In the genomic region with DNA sequence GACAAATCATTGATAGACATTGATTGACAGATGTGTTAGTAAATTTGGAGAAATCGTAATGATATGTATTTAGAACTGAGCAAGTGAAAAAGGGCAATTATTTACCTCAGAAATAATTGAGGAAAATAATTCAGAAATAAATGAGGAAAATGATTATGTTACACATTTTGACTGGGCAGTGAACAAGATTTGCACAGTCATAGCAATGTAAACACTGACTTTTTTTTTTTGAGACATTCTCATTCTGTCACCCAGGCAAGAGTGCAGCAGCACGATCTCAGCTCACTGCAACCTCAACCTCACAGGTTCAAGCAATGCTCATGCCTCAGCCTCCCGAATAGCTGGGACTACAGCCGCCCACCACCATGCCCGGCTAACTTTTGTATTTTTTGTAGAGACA, we compare ENCODE assay signal across 1 cellular context.
TF ChIP-seq lines count a peak whose summit lies in the region.

No MANE protein-coding gene starts in this region.

TF ChIP-seq in HEK293, 187 proteins besides CTCF, POLR2A, EP300 and RAD21 (continued from another document):
- TF ChIP-seq, protein P1, sequence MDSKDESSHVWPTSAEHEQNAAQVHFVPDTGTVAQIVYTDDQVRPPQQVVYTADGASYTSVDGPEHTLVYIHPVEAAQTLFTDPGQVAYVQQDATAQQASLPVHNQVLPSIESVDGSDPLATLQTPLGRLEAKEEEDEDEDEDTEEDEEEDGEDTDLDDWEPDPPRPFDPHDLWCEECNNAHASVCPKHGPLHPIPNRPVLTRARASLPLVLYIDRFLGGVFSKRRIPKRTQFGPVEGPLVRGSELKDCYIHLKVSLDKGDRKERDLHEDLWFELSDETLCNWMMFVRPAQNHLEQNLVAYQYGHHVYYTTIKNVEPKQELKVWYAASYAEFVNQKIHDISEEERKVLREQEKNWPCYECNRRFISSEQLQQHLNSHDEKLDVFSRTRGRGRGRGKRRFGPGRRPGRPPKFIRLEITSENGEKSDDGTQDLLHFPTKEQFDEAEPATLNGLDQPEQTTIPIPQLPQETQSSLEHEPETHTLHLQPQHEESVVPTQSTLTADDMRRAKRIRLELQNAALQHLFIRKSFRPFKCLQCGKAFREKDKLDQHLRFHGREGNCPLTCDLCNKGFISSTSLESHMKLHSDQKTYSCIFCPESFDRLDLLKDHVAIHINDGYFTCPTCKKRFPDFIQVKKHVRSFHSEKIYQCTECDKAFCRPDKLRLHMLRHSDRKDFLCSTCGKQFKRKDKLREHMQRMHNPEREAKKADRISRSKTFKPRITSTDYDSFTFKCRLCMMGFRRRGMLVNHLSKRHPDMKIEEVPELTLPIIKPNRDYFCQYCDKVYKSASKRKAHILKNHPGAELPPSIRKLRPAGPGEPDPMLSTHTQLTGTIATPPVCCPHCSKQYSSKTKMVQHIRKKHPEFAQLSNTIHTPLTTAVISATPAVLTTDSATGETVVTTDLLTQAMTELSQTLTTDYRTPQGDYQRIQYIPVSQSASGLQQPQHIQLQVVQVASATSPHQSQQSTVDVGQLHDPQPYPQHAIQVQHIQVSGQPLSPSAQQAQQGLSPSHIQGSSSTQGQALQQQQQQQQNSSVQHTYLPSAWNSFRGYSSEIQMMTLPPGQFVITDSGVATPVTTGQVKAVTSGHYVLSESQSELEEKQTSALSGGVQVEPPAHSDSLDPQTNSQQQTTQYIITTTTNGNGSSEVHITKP (tag by site-specific recombination; IDR thresholded peaks at IDR 0.05), result no peak
